In genomic region chr10:111989136-111990050, GRCh38 we compare ENCODE assay signal across 14 cellular contexts.
"Had no signal": no experiment of that assay in that cellular context is flagged by ENCODE, and none has a peak within 500 bp of the region (broad histone marks: within the 10 kb centered on the region; RNA-seq: fewer than 3 reads in every experiment).

No MANE protein-coding gene starts in this region.

- H3K27ac ChIP-seq: ascending aorta, colonic mucosa, foreskin keratinocyte, heart left ventricle, ovary, upper lobe of right lung had no signal

- H3K27me3 ChIP-seq: ascending aorta, colonic mucosa, foreskin keratinocyte, ovary, upper lobe of right lung had no signal

- H3K9me3 ChIP-seq: ascending aorta, colonic mucosa, heart left ventricle, ovary, upper lobe of right lung had no signal

- H3K36me3 ChIP-seq: ascending aorta, colonic mucosa, heart left ventricle, ovary, upper lobe of right lung had no signal

- H3K4me3 ChIP-seq: ascending aorta, colonic mucosa, heart left ventricle, ovary, upper lobe of right lung had no signal

- DNase-seq: activated CD8-positive, alpha-beta memory T cell treated with anti-CD3 and anti-CD28 coated beads, Interleukin-2, amount 50 U/mL, for 4 hours; activated CD8-positive, alpha-beta T cell treated with anti-CD3 and anti-CD28 coated beads for 36 hours; activated naive CD4-positive, alpha-beta T cell; colonic mucosa; effector CD4-positive, alpha-beta T cell; foreskin keratinocyte; heart left ventricle; left ventricle myocardium superior; nephron progenitor cell; ovary; stimulated activated CD4-positive, alpha-beta T cell treated with anti-CD3 and anti-CD28 coated beads, Interleukin-2, amount 100 ng/mL, for 48 hours; stimulated activated naive CD4-positive, alpha-beta T cell treated with Interleukin-2 at 50 U/mL for 16 hours; upper lobe of right lung had no signal

- H3K4me1 ChIP-seq: ascending aorta, colonic mucosa, foreskin keratinocyte, upper lobe of right lung had no signal
